Comparison of ENCODE assay signal across 1 cellular context in the genomic region with DNA sequence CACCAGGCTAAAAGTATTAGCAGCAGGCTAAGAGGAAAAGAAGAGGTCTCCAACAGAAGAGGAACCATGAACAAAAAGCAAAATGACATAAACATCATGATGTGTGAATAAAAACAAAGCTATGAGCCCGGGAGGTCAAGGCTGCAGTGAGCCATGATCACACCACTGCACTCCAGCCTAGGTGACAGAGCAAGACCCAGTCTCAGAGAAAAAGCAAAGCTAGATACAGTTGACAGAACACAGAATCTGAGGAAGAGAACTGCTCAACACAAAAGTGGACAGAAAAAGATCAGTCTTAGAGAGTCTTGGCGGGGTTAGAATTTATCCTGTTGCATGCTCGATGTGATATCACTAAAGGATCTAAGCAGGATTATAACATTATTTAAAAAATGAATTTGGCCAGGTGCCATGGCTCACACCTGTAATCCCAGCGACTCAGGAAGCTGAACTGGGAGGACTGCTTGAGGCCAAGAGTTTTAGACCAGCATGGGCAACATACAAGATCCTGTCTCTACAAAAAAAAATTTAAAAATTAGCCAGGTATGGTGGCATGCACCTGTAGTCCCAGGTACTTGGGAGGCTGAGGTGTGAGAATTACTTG.
TF ChIP-seq lines count a peak whose summit lies in the region.

No MANE protein-coding gene starts in this region.

TF ChIP-seq in HepG2, 621 proteins besides CTCF, POLR2A, EP300 and RAD21 (continued from another document and continues in another):
- TF ChIP-seq, protein P1, sequence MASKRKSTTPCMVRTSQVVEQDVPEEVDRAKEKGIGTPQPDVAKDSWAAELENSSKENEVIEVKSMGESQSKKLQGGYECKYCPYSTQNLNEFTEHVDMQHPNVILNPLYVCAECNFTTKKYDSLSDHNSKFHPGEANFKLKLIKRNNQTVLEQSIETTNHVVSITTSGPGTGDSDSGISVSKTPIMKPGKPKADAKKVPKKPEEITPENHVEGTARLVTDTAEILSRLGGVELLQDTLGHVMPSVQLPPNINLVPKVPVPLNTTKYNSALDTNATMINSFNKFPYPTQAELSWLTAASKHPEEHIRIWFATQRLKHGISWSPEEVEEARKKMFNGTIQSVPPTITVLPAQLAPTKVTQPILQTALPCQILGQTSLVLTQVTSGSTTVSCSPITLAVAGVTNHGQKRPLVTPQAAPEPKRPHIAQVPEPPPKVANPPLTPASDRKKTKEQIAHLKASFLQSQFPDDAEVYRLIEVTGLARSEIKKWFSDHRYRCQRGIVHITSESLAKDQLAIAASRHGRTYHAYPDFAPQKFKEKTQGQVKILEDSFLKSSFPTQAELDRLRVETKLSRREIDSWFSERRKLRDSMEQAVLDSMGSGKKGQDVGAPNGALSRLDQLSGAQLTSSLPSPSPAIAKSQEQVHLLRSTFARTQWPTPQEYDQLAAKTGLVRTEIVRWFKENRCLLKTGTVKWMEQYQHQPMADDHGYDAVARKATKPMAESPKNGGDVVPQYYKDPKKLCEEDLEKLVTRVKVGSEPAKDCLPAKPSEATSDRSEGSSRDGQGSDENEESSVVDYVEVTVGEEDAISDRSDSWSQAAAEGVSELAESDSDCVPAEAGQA (IDR thresholded peaks at IDR 0.05; ENCODE audit: low read depth), result no peak
- TF ChIP-seq, protein P1 (CRISPR knock-in tag; IDR thresholded peaks at IDR 0.05; ENCODE audit: borderline replicate concordance), result no peak
- TF ChIP-seq, protein P2, sequence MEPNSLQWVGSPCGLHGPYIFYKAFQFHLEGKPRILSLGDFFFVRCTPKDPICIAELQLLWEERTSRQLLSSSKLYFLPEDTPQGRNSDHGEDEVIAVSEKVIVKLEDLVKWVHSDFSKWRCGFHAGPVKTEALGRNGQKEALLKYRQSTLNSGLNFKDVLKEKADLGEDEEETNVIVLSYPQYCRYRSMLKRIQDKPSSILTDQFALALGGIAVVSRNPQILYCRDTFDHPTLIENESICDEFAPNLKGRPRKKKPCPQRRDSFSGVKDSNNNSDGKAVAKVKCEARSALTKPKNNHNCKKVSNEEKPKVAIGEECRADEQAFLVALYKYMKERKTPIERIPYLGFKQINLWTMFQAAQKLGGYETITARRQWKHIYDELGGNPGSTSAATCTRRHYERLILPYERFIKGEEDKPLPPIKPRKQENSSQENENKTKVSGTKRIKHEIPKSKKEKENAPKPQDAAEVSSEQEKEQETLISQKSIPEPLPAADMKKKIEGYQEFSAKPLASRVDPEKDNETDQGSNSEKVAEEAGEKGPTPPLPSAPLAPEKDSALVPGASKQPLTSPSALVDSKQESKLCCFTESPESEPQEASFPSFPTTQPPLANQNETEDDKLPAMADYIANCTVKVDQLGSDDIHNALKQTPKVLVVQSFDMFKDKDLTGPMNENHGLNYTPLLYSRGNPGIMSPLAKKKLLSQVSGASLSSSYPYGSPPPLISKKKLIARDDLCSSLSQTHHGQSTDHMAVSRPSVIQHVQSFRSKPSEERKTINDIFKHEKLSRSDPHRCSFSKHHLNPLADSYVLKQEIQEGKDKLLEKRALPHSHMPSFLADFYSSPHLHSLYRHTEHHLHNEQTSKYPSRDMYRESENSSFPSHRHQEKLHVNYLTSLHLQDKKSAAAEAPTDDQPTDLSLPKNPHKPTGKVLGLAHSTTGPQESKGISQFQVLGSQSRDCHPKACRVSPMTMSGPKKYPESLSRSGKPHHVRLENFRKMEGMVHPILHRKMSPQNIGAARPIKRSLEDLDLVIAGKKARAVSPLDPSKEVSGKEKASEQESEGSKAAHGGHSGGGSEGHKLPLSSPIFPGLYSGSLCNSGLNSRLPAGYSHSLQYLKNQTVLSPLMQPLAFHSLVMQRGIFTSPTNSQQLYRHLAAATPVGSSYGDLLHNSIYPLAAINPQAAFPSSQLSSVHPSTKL (CRISPR knock-in tag; IDR thresholded peaks at IDR 0.05), result peak; percentile 28; the same call in 1 of the 2 replicates
- TF ChIP-seq, protein P3, sequence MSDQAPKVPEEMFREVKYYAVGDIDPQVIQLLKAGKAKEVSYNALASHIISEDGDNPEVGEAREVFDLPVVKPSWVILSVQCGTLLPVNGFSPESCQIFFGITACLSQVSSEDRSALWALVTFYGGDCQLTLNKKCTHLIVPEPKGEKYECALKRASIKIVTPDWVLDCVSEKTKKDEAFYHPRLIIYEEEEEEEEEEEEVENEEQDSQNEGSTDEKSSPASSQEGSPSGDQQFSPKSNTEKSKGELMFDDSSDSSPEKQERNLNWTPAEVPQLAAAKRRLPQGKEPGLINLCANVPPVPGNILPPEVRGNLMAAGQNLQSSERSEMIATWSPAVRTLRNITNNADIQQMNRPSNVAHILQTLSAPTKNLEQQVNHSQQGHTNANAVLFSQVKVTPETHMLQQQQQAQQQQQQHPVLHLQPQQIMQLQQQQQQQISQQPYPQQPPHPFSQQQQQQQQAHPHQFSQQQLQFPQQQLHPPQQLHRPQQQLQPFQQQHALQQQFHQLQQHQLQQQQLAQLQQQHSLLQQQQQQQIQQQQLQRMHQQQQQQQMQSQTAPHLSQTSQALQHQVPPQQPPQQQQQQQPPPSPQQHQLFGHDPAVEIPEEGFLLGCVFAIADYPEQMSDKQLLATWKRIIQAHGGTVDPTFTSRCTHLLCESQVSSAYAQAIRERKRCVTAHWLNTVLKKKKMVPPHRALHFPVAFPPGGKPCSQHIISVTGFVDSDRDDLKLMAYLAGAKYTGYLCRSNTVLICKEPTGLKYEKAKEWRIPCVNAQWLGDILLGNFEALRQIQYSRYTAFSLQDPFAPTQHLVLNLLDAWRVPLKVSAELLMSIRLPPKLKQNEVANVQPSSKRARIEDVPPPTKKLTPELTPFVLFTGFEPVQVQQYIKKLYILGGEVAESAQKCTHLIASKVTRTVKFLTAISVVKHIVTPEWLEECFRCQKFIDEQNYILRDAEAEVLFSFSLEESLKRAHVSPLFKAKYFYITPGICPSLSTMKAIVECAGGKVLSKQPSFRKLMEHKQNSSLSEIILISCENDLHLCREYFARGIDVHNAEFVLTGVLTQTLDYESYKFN (CRISPR knock-in tag; conservative IDR thresholded peaks at IDR 0.05), result no peak
- TF ChIP-seq ZNF263 (CRISPR knock-in tag; IDR thresholded peaks at IDR 0.05), result 0 out of 2 replicates have a peak, but pooled peaks have one; percentile 29
- peak; percentile 32 to 39; a peak in 1 of 4 replicates for TF ChIP-seq NR2F1 (CRISPR knock-in tag; IDR thresholded peaks at IDR 0.05)
- TF ChIP-seq ZNF451 (CRISPR knock-in tag; IDR thresholded peaks at IDR 0.05), result no peak
- no peak for TF ChIP-seq KDM3A (CRISPR knock-in tag; IDR thresholded peaks at IDR 0.05; ENCODE audit: low read depth)
- no peak for TF ChIP-seq SOX13 (IDR thresholded peaks at IDR 0.05)
- TF ChIP-seq SOX13 (CRISPR knock-in tag; conservative IDR thresholded peaks at IDR 0.05 in 1 of 2, IDR thresholded peaks at IDR 0.05 in 1 of 2), result peak in 1 of 2 experiments; percentile 50; a peak in 1 of 4 replicates
- TF ChIP-seq, protein P4, sequence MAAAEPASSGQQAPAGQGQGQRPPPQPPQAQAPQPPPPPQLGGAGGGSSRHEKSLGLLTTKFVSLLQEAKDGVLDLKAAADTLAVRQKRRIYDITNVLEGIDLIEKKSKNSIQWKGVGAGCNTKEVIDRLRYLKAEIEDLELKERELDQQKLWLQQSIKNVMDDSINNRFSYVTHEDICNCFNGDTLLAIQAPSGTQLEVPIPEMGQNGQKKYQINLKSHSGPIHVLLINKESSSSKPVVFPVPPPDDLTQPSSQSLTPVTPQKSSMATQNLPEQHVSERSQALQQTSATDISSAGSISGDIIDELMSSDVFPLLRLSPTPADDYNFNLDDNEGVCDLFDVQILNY (CRISPR knock-in tag; conservative IDR thresholded peaks at IDR 0.05), result no peak
- TF ChIP-seq, protein P5, sequence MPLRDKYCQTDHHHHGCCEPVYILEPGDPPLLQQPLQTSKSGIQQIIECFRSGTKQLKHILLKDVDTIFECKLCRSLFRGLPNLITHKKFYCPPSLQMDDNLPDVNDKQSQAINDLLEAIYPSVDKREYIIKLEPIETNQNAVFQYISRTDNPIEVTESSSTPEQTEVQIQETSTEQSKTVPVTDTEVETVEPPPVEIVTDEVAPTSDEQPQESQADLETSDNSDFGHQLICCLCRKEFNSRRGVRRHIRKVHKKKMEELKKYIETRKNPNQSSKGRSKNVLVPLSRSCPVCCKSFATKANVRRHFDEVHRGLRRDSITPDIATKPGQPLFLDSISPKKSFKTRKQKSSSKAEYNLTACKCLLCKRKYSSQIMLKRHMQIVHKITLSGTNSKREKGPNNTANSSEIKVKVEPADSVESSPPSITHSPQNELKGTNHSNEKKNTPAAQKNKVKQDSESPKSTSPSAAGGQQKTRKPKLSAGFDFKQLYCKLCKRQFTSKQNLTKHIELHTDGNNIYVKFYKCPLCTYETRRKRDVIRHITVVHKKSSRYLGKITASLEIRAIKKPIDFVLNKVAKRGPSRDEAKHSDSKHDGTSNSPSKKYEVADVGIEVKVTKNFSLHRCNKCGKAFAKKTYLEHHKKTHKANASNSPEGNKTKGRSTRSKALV (CRISPR knock-in tag; IDR thresholded peaks at IDR 0.05), result no peak
- TF ChIP-seq FOXP1 (IDR thresholded peaks at IDR 0.05), result no peak
- TF ChIP-seq FOXP1 (CRISPR knock-in tag; IDR thresholded peaks at IDR 0.05), result 0 out of 2 replicates have a peak, but pooled peaks have one; percentile 7
- peak; percentile 53 for TF ChIP-seq SALL1 (CRISPR knock-in tag; IDR thresholded peaks at IDR 0.05)
- no peak for TF ChIP-seq ZNF558 (CRISPR knock-in tag; IDR thresholded peaks at IDR 0.05; ENCODE audit: borderline replicate concordance)
- TF ChIP-seq, protein P6, sequence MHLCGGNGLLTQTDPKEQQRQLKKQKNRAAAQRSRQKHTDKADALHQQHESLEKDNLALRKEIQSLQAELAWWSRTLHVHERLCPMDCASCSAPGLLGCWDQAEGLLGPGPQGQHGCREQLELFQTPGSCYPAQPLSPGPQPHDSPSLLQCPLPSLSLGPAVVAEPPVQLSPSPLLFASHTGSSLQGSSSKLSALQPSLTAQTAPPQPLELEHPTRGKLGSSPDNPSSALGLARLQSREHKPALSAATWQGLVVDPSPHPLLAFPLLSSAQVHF (CRISPR knock-in tag; IDR thresholded peaks at IDR 0.05), result no peak
- TF ChIP-seq ZMYM2 (CRISPR knock-in tag; IDR thresholded peaks at IDR 0.05), result no peak
- TF ChIP-seq RARA (CRISPR knock-in tag; IDR thresholded peaks at IDR 0.05), result peak; percentile 77
- no peak for TF ChIP-seq ZNF207 (IDR thresholded peaks at IDR 0.05; ENCODE audit: borderline replicate concordance)
- no peak for TF ChIP-seq ZNF841 (CRISPR knock-in tag; IDR thresholded peaks at IDR 0.05; ENCODE audit: borderline replicate concordance)
- no peak for TF ChIP-seq MYNN (CRISPR knock-in tag; IDR thresholded peaks at IDR 0.05; ENCODE audit: low read depth)
- TF ChIP-seq MED1 (CRISPR knock-in tag; IDR thresholded peaks at IDR 0.05), result 0 out of 2 replicates have a peak, but pooled peaks have one; percentile 4
- TF ChIP-seq, protein P7, sequence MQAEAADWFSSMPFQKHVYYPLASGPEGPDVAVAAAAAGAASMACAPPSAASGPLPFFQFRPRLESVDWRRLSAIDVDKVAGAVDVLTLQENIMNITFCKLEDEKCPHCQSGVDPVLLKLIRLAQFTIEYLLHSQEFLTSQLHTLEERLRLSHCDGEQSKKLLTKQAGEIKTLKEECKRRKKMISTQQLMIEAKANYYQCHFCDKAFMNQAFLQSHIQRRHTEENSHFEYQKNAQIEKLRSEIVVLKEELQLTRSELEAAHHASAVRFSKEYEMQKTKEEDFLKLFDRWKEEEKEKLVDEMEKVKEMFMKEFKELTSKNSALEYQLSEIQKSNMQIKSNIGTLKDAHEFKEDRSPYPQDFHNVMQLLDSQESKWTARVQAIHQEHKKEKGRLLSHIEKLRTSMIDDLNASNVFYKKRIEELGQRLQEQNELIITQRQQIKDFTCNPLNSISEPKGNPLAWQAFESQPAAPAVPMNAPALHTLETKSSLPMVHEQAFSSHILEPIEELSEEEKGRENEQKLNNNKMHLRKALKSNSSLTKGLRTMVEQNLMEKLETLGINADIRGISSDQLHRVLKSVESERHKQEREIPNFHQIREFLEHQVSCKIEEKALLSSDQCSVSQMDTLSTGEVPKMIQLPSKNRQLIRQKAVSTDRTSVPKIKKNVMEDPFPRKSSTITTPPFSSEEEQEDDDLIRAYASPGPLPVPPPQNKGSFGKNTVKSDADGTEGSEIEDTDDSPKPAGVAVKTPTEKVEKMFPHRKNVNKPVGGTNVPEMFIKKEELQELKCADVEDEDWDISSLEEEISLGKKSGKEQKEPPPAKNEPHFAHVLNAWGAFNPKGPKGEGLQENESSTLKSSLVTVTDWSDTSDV (CRISPR knock-in tag; IDR thresholded peaks at IDR 0.05), result no peak
- no peak; the same call in 1 of the 2 replicates for TF ChIP-seq NR2F6 (IDR thresholded peaks at IDR 0.05)
- TF ChIP-seq NR2F6 (CRISPR knock-in tag; IDR thresholded peaks at IDR 0.05), result peak; percentile 69; the same call in 1 of the 2 replicates
- TF ChIP-seq GLI4 (CRISPR knock-in tag; IDR thresholded peaks at IDR 0.05; ENCODE audit: borderline replicate concordance), result no peak
- TF ChIP-seq MTA1 (CRISPR knock-in tag; IDR thresholded peaks at IDR 0.05; ENCODE audit: borderline replicate concordance), result no peak
- TF ChIP-seq, protein P8, sequence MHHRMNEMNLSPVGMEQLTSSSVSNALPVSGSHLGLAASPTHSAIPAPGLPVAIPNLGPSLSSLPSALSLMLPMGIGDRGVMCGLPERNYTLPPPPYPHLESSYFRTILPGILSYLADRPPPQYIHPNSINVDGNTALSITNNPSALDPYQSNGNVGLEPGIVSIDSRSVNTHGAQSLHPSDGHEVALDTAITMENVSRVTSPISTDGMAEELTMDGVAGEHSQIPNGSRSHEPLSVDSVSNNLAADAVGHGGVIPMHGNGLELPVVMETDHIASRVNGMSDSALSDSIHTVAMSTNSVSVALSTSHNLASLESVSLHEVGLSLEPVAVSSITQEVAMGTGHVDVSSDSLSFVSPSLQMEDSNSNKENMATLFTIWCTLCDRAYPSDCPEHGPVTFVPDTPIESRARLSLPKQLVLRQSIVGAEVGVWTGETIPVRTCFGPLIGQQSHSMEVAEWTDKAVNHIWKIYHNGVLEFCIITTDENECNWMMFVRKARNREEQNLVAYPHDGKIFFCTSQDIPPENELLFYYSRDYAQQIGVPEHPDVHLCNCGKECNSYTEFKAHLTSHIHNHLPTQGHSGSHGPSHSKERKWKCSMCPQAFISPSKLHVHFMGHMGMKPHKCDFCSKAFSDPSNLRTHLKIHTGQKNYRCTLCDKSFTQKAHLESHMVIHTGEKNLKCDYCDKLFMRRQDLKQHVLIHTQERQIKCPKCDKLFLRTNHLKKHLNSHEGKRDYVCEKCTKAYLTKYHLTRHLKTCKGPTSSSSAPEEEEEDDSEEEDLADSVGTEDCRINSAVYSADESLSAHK (CRISPR knock-in tag; IDR thresholded peaks at IDR 0.05; ENCODE audit: borderline replicate concordance), result no peak
